11 cellular contexts compared by ENCODE assay signal in the genomic region with DNA sequence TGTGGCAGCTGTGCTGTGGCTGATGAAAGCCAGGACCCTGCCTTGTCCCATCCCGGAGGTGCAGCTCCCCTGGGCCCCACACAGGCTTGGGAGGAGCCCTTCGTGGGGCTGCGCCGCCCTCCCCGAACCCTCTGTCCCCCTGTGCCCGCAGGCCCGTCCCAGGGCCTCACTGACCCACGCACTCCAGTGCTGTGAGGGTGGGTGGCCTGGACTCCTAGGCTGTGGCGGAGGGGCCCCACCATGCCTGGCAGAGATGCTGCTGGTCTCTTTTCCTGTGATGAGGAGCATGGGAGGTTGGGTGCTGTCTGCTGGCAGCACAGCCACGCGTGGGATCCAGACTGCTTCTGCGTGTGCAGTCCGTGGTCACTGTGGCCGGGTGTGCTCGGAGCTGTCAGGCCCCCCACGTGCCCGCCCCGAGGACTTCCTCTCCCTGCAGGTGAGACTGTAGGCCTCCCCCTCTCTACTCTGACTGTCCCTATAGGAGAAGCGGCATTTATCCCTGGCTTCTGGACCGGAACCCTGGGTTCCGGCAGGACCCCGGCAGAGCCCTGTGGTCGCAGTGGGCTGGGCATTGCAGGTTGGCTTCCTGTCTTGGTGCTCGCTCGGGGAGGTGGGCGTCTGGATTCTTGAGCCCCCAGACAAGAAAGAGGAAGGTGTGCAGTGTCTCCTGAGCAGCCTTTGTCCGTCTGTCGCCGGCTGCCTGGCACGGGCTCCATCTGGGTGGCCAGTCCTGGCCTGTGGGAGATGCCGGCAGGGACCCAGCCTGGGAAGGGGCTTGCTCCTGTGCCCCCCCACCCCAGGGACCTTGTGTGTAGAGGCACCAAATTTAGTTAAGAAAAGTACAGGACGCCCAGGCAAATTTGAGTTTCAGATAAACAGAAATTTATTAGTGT. TPM values are rescaled to one million over a fixed set of nuclear protein-coding genes. Genes with fewer than 3 reads are reported as not detected.
DNase-seq lines count a peak whose midpoint lies in the region; ATAC-seq lines count a peak whose summit lies in the region.
"Had no signal": no experiment of that assay in that cellular context is flagged by ENCODE, and none has a peak within 500 bp of the region (broad histone marks: within the 10 kb centered on the region; RNA-seq: fewer than 3 reads in every experiment).

No MANE protein-coding gene starts in this region.

- H3K9me3 ChIP-seq in right cardiac atrium (ENCODE audit: control insufficient read depth, low read length) (no peaks in the 10 kb centered on the region), subcutaneous abdominal adipose tissue (ENCODE audit: control insufficient read depth in 5 of 5, low read length in 5 of 5) (no peaks in the 10 kb centered on the region)

- peaks cover 12% of the 10 kb centered on the region for H3K36me3 Mint-ChIP-seq in activated CD4-positive, alpha-beta T cell treated with anti-CD3 and anti-CD28 coated beads, Interleukin-2, amount 10 ng/mL, durations not matched to agents 7 days and 5 days (ENCODE audit: low read depth)
- H3K36me3 Mint-ChIP-seq in activated T-helper 1 cell treated with anti-CD3 and anti-CD28 coated beads, Interleukin-12 subunit alpha, Interleukin-12 subunit beta, Interleukin-2, Interleukin-4 antibody, amounts not matched to agents 30 ng/mL and 10 ng/mL and 1 ng/mL, durations not matched to agents 14 hours and 24 hours and 36 hours (ENCODE audit: low read depth): peaks cover 15% of the 10 kb centered on the region

- no peaks in the 10 kb centered on the region for H3K27me3 Mint-ChIP-seq in activated CD4-positive, alpha-beta T cell treated with anti-CD3 and anti-CD28 coated beads, Interleukin-2, amount 10 ng/mL, durations not matched to agents 7 days and 5 days
- H3K27me3 Mint-ChIP-seq in activated T-helper 1 cell treated with anti-CD3 and anti-CD28 coated beads, Interleukin-12 subunit alpha, Interleukin-12 subunit beta, Interleukin-2, Interleukin-4 antibody, amounts not matched to agents 30 ng/mL and 10 ng/mL and 1 ng/mL, durations not matched to agents 14 hours and 24 hours and 36 hours (ENCODE audit: insufficient read depth): peaks cover 2% of the 10 kb centered on the region

- H3K27ac ChIP-seq in right cardiac atrium (ENCODE audit: low read length) (no peak overlapping the region), subcutaneous abdominal adipose tissue (ENCODE audit: low read depth, low read length) (no peak overlapping the region)

- peak overlapping the region; percentile 84 for H3K4me3 Mint-ChIP-seq in activated CD4-positive, alpha-beta T cell treated with anti-CD3 and anti-CD28 coated beads, Interleukin-2, amount 10 ng/mL, durations not matched to agents 7 days and 5 days
- H3K4me3 Mint-ChIP-seq in activated T-helper 1 cell treated with anti-CD3 and anti-CD28 coated beads, Interleukin-12 subunit alpha, Interleukin-12 subunit beta, Interleukin-2, Interleukin-4 antibody, amounts not matched to agents 30 ng/mL and 10 ng/mL and 1 ng/mL, durations not matched to agents 14 hours and 24 hours and 36 hours: peak overlapping the region; percentile 94

- peaks cover 0 to 12% (median 5%) of the 10 kb centered on the region in 5 donors for H3K36me3 ChIP-seq in subcutaneous abdominal adipose tissue (ENCODE audit: control insufficient read depth in 5 of 5, insufficient read depth in 5 of 5, low read length in 5 of 5)

- H3K4me1 ChIP-seq in right cardiac atrium (ENCODE audit: control insufficient read depth, insufficient read depth, low read length) (peaks cover 8% of the 10 kb centered on the region), subcutaneous abdominal adipose tissue (ENCODE audit: control insufficient read depth in 5 of 5, insufficient read depth in 5 of 5, low read length in 5 of 5) (peaks cover 1 to 35% (median 30%) of the 10 kb centered on the region in 5 donors)

- ATAC-seq in right cardiac atrium: peak; percentile 1 to 10

- H3K9ac ChIP-seq in subcutaneous abdominal adipose tissue (ENCODE audit: low read length in 5 of 5): peak overlapping the region in 3 of 5 donors; percentile 2 to 87 (median 86)

- no peaks in the 10 kb centered on the region for H3K9me3 Mint-ChIP-seq in activated CD4-positive, alpha-beta T cell treated with anti-CD3 and anti-CD28 coated beads, Interleukin-2, amount 10 ng/mL, durations not matched to agents 7 days and 5 days
- no peaks in the 10 kb centered on the region for H3K9me3 Mint-ChIP-seq in activated T-helper 1 cell treated with anti-CD3 and anti-CD28 coated beads, Interleukin-12 subunit alpha, Interleukin-12 subunit beta, Interleukin-2, Interleukin-4 antibody, amounts not matched to agents 30 ng/mL and 10 ng/mL and 1 ng/mL, durations not matched to agents 14 hours and 24 hours and 36 hours

- POLR2A ChIA-PET in activated CD4-positive, alpha-beta T cell treated with anti-CD3 and anti-CD28 coated beads, Interleukin-2, amount 10 ng/mL, durations not matched to agents 7 days and 5 days (lab: Charles Lee): no interaction called here

- WGBS in right cardiac atrium: 58% methylated on average over 32 of the region's 32 CpGs

- H3K4me3 ChIP-seq in right cardiac atrium (ENCODE audit: low read length): no peak overlapping the region
- peak overlapping the region in 1 of 5 donors; percentile 70 for H3K4me3 ChIP-seq in subcutaneous abdominal adipose tissue (ENCODE audit: low read depth in 1 of 5, low read length in 5 of 5)

- H3K27ac Mint-ChIP-seq in activated CD4-positive, alpha-beta T cell treated with anti-CD3 and anti-CD28 coated beads, Interleukin-2, amount 10 ng/mL, durations not matched to agents 7 days and 5 days: peak overlapping the region; percentile 89
- H3K27ac Mint-ChIP-seq in activated T-helper 1 cell treated with anti-CD3 and anti-CD28 coated beads, Interleukin-12 subunit alpha, Interleukin-12 subunit beta, Interleukin-2, Interleukin-4 antibody, amounts not matched to agents 30 ng/mL and 10 ng/mL and 1 ng/mL, durations not matched to agents 14 hours and 24 hours and 36 hours: peak overlapping the region; percentile 90

- no peaks in the 10 kb centered on the region for H3K27me3 ChIP-seq in right cardiac atrium (ENCODE audit: control insufficient read depth, insufficient read depth)
- no peaks in the 10 kb centered on the region for H3K27me3 ChIP-seq in subcutaneous abdominal adipose tissue (ENCODE audit: control insufficient read depth in 5 of 5, insufficient read depth in 4 of 5, low read length in 5 of 5)

- no peak for DNase-seq in activated CD4-positive, alpha-beta T cell treated with anti-CD3 and anti-CD28 coated beads, Interleukin-2, amount 10 ng/mL, durations not matched to agents 7 days and 5 days
- no peak for DNase-seq in activated CD4-positive, alpha-beta T cell treated with anti-CD3 and anti-CD28 coated beads, Interleukin-2, amount 50 U/mL, for 4 hours
- DNase-seq in activated T-helper 1 cell treated with anti-CD3 and anti-CD28 coated beads, Interleukin-12 subunit alpha, Interleukin-12 subunit beta, Interleukin-2, Interleukin-4 antibody, amounts not matched to agents 30 ng/mL and 10 ng/mL and 1 ng/mL, durations not matched to agents 14 hours and 24 hours and 36 hours (ENCODE audit: low spot score): no peak
- DNase-seq in right cardiac atrium (peak in 1 of 3 donors; percentile 42), amniotic stem cell (lab: John Stamatoyannopoulos, UW) (no peak), inferior parietal cortex (ENCODE audit: extremely low spot score) (no peak), DMS53 (lab: John Stamatoyannopoulos, UW) (no peak)
- DNase-seq: AML-193; NCI-H2029 treated with DMSO at 0.1 percent for 48 hours; stimulated activated CD8-positive, alpha-beta memory T cell treated with anti-CD3 and anti-CD28 coated beads, Interleukin-4, amount 100 ng/mL, for 48 hours had no signal

- peaks cover 30% of the 10 kb centered on the region for H3K4me1 Mint-ChIP-seq in activated CD4-positive, alpha-beta T cell treated with anti-CD3 and anti-CD28 coated beads, Interleukin-2, amount 10 ng/mL, durations not matched to agents 7 days and 5 days
- H3K4me1 Mint-ChIP-seq in activated T-helper 1 cell treated with anti-CD3 and anti-CD28 coated beads, Interleukin-12 subunit alpha, Interleukin-12 subunit beta, Interleukin-2, Interleukin-4 antibody, amounts not matched to agents 30 ng/mL and 10 ng/mL and 1 ng/mL, durations not matched to agents 14 hours and 24 hours and 36 hours (ENCODE audit: low read depth): peaks cover 5% of the 10 kb centered on the region

- CTCF ChIA-PET in activated CD4-positive, alpha-beta T cell treated with anti-CD3 and anti-CD28 coated beads, Interleukin-2, amount 10 ng/mL, durations not matched to agents 7 days and 5 days (lab: Charles Lee): interaction anchor here (1.1 to 1.4 kb wide), 2 partner anchors 18 to 68 kb away, joined by 4 to 5 read pairs; no protein-coding TSS in a partner anchor

- intact Hi-C loops in activated T-helper 1 cell treated with anti-CD3 and anti-CD28 coated beads, Interleukin-12 subunit alpha, Interleukin-12 subunit beta, Interleukin-2, Interleukin-4 antibody, amounts not matched to agents 30 ng/mL and 10 ng/mL and 1 ng/mL, durations not matched to agents 14 hours and 24 hours and 36 hours (cut with micrococcal nuclease): no loop called here
- intact Hi-C loops in right cardiac atrium (cut with DNase I): no loop called here

RNA-seq across cellular contexts. Expression of gene MTA1, which starts 2.3 kb away (rescaled TPM):
- total RNA-seq in activated CD4-positive, alpha-beta T cell treated with anti-CD3 and anti-CD28 coated beads, Interleukin-2, amount 10 ng/mL, durations not matched to agents 7 days and 5 days: 100 to 1,000 TPM; 119 to 131 TPM
- 173 and 181 TPM in 2 replicates for total RNA-seq in activated T-helper 1 cell treated with anti-CD3 and anti-CD28 coated beads, Interleukin-12 subunit alpha, Interleukin-12 subunit beta, Interleukin-2, Interleukin-4 antibody, amounts not matched to agents 30 ng/mL and 10 ng/mL and 1 ng/mL, durations not matched to agents 14 hours and 24 hours and 36 hours
- total RNA-seq in right cardiac atrium: 100 to 1,000 TPM; 121 to 179 (median 157) TPM
- polyA plus RNA-seq in right cardiac atrium: 131 TPM

RNA-seq across cellular contexts. Expression of gene TEX22, which starts 23.6 kb away (rescaled TPM):
- total RNA-seq in activated CD4-positive, alpha-beta T cell treated with anti-CD3 and anti-CD28 coated beads, Interleukin-2, amount 10 ng/mL, durations not matched to agents 7 days and 5 days: 1 to 10 TPM; 2.8 to 3.9 TPM
- 7.4 and 9.1 TPM in 2 replicates for total RNA-seq in activated T-helper 1 cell treated with anti-CD3 and anti-CD28 coated beads, Interleukin-12 subunit alpha, Interleukin-12 subunit beta, Interleukin-2, Interleukin-4 antibody, amounts not matched to agents 30 ng/mL and 10 ng/mL and 1 ng/mL, durations not matched to agents 14 hours and 24 hours and 36 hours
- total RNA-seq in right cardiac atrium: 1 to 10 TPM in 2 of 4 donors, under 1 TPM in 2; 0.46 to 1.9 (median 1.00) TPM
- polyA plus RNA-seq in right cardiac atrium: 0.05 TPM

RNA-seq across cellular contexts. Expression of gene CRIP2, which starts 52.7 kb away (rescaled TPM):
- 1 to 10 TPM in 1 of 2 experiments, under 1 TPM in 1; 0.64 to 1.8 TPM for total RNA-seq in activated CD4-positive, alpha-beta T cell treated with anti-CD3 and anti-CD28 coated beads, Interleukin-2, amount 10 ng/mL, durations not matched to agents 7 days and 5 days
- total RNA-seq in activated T-helper 1 cell treated with anti-CD3 and anti-CD28 coated beads, Interleukin-12 subunit alpha, Interleukin-12 subunit beta, Interleukin-2, Interleukin-4 antibody, amounts not matched to agents 30 ng/mL and 10 ng/mL and 1 ng/mL, durations not matched to agents 14 hours and 24 hours and 36 hours: not detected in 2 replicates
- 1,000 to 10,000 TPM; 1,091 to 1,370 (median 1,238) TPM for total RNA-seq in right cardiac atrium
- polyA plus RNA-seq in right cardiac atrium: 1,790 TPM

Comparison
In these comparisons a context has a peak if more than half of its experiments do, and no peak if none do; other contexts are left out.
1. RNA of gene CRIP2, which starts 52.7 kb away (total RNA-seq): 1,091 to 1,370 TPM in right cardiac atrium; 0.64 to 1.8 TPM in activated CD4-positive, alpha-beta T cell treated with anti-CD3 and anti-CD28 coated beads, Interleukin-2, amount 10 ng/mL, durations not matched to agents 7 days and 5 days and not detected in activated T-helper 1 cell treated with anti-CD3 and anti-CD28 coated beads, Interleukin-12 subunit alpha, Interleukin-12 subunit beta, Interleukin-2, Interleukin-4 antibody, amounts not matched to agents 30 ng/mL and 10 ng/mL and 1 ng/mL, durations not matched to agents 14 hours and 24 hours and 36 hours; every median in the first group is over 100 times any median in the second.